20 cellular contexts compared by ENCODE assay signal in the genomic region with DNA sequence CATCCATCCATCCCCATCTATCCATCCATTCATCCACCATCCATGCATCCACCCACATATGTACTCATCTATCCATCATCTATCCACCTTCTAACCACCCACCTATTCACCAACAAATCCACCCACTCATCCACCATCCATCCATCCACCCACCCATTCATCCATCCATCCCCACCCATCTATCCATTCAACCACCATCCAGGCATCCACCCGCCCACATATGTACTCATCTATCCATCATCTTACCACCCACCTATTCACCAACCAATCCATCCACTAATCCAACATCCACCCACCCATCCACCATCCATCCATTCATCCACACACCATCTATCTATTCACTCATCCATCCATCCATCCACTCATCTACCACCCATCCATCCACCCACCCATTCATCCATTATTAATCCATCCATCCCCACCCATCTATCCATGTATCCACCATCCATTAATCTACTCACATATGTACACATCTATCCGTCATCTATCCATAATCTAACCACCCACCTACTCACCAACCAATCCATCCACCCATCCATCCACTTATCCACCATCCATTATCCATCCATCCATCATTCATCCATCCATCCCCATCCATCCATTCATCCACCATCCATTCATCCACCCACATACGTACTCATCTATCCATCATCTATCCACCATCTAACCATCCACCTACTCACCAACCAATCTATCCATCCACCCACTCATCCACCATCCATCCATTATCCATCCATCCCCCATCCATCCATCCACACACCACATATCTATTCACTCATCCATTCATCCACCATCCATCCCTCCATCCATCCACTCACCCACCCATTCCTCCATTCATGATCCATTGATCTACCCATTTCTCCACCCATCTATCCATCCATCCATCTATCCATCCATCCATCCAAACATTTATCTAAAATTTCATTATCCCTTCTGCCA.
DNase-seq lines count a peak whose midpoint lies in the region; ATAC-seq, FAIRE-seq and TF ChIP-seq lines count a peak whose summit lies in the region.
"Had no signal": no experiment of that assay in that cellular context is flagged by ENCODE, and none has a peak within 500 bp of the region (broad histone marks: within the 10 kb centered on the region; RNA-seq: fewer than 3 reads in every experiment).

No MANE protein-coding gene starts in this region.

- no peak overlapping the region for H3K27ac Mint-ChIP-seq in endodermal cell
- H3K27ac Mint-ChIP-seq in osteocyte (ENCODE audit: unreplicated experiment) = no peak overlapping the region
- H3K27ac Mint-ChIP-seq: CD4-positive, CD25-positive, alpha-beta regulatory T cell; CD8-positive, alpha-beta memory T cell; H9 had no signal

- H3K9me3 ChIP-seq in endodermal cell (ENCODE audit: control insufficient read depth, low read length) (no peaks in the 10 kb centered on the region), SJCRH30 (replicated peaks) (no peaks in the 10 kb centered on the region)
- H3K9me3 ChIP-seq: BE2C had no signal

- WGBS in endodermal cell (ENCODE audit: insufficient coverage in 1 of 2, insufficient read length in 1 of 2), 2 experiments = 92% methylated on average over 3 of the region's 3 CpGs

- peak; percentile 47 for FAIRE-seq in bronchial epithelial cell (lab: Jason Lieb, UNC)
- FAIRE-seq: A204.1, GM12878 had no signal

- H3K4me1 Mint-ChIP-seq in endodermal cell = peaks cover 11% of the 10 kb centered on the region
- no peaks in the 10 kb centered on the region for H3K4me1 Mint-ChIP-seq in osteocyte (ENCODE audit: unreplicated experiment)
- H3K4me1 Mint-ChIP-seq: CD4-positive, CD25-positive, alpha-beta regulatory T cell; CD8-positive, alpha-beta memory T cell had no signal

- H3K36me3 Mint-ChIP-seq in endodermal cell (ENCODE audit: low read depth) = no peaks in the 10 kb centered on the region
- no peaks in the 10 kb centered on the region for H3K36me3 Mint-ChIP-seq in osteocyte (ENCODE audit: unreplicated experiment)
- H3K36me3 Mint-ChIP-seq: CD4-positive, CD25-positive, alpha-beta regulatory T cell; CD8-positive, alpha-beta memory T cell had no signal

- H3K4me3 Mint-ChIP-seq in endodermal cell (no peak overlapping the region), osteocyte (ENCODE audit: unreplicated experiment) (no peak overlapping the region)
- H3K4me3 Mint-ChIP-seq: CD4-positive, CD25-positive, alpha-beta regulatory T cell; CD8-positive, alpha-beta memory T cell; H9 had no signal

- no peaks in the 10 kb centered on the region for H3K27me3 ChIP-seq in bronchial epithelial cell (ENCODE audit: control insufficient read depth, insufficient read depth, low read length)
- no peaks in the 10 kb centered on the region for H3K27me3 ChIP-seq in endodermal cell (ENCODE audit: control insufficient read depth, insufficient read depth, low read length, poor library complexity, severe bottlenecking)
- peaks cover 49% of the 10 kb centered on the region for H3K27me3 ChIP-seq in SJCRH30
- H3K27me3 ChIP-seq: BE2C had no signal

- DNase-seq in bronchial epithelial cell (ENCODE audit: low read depth) (no peak), endodermal cell (peak; percentile 5), osteocyte (ENCODE audit: extremely low spot score, unreplicated experiment) (peak; percentile 34), SJCRH30 (no peak)
- no peak for DNase-seq in stimulated activated CD4-positive, alpha-beta T cell treated with anti-CD3 and anti-CD28 coated beads, Interleukin-4, amount 100 ng/mL, for 1 hour
- DNase-seq: ACHN; BE2C; C1 segment of cervical spinal cord; CD4-positive, CD25-positive, alpha-beta regulatory T cell; DMS 273 treated with DMSO at 0.1 percent for 48 hours; DMS53; DND-41; EL; GOT3 had no signal

- H3K27me3 Mint-ChIP-seq in endodermal cell (ENCODE audit: insufficient read depth) (peaks cover 4% of the 10 kb centered on the region), osteocyte (ENCODE audit: unreplicated experiment) (no peaks in the 10 kb centered on the region)

- H3K36me3 ChIP-seq in bronchial epithelial cell (ENCODE audit: control insufficient read depth, insufficient read depth, low read length) (no peaks in the 10 kb centered on the region), endodermal cell (ENCODE audit: control insufficient read depth, insufficient read depth, low read length) (no peaks in the 10 kb centered on the region), SJCRH30 (no peaks in the 10 kb centered on the region)
- H3K36me3 ChIP-seq: BE2C had no signal

- TF ChIP-seq CTCF in bronchial epithelial cell (IDR thresholded peaks at IDR 0.05; ENCODE audit: insufficient read depth, low read length, severe bottlenecking) = no peak
- TF ChIP-seq CTCF in endodermal cell (conservative IDR thresholded peaks at IDR 0.05) = no peak
- no peak for TF ChIP-seq CTCF in osteocyte (IDR thresholded peaks at IDR 0.05)

- H3K4me3 ChIP-seq in bronchial epithelial cell (ENCODE audit: low read depth, low read length) (no peak overlapping the region), endodermal cell (ENCODE audit: low read length) (no peak overlapping the region), SJCRH30 (no peak overlapping the region)
- H3K4me3 ChIP-seq: GM12878 had no signal

- H3K27ac ChIP-seq in endodermal cell (ENCODE audit: low read depth, low read length) = no peak overlapping the region
- H3K27ac ChIP-seq in SJCRH30 = no peak overlapping the region
- H3K27ac ChIP-seq: HL-60 had no signal

- no peak overlapping the region for H3K9ac ChIP-seq in endodermal cell (ENCODE audit: extremely low read depth, low read length, poor library complexity, severe bottlenecking)

- ATAC-seq in HG03521 (IDR thresholded peaks at IDR 0.05; ENCODE audit: unreplicated experiment) = no peak
- ATAC-seq: GM12878 had no signal

- H3K9me3 Mint-ChIP-seq in endodermal cell (no peaks in the 10 kb centered on the region), osteocyte (ENCODE audit: unreplicated experiment) (no peaks in the 10 kb centered on the region)
- H3K9me3 Mint-ChIP-seq: CD8-positive, alpha-beta memory T cell; H9 had no signal

- H3K4me1 ChIP-seq in endodermal cell (ENCODE audit: control insufficient read depth, insufficient read depth, low read length) = no peaks in the 10 kb centered on the region
- H3K4me1 ChIP-seq in SJCRH30 = no peaks in the 10 kb centered on the region
- H3K4me1 ChIP-seq: BE2C had no signal

Comparison
In these comparisons a context has a peak if more than half of its experiments do, and no peak if none do; other contexts are left out.
1. DNase-seq: peak in endodermal cell (single experiment) and osteocyte (single experiment); none in bronchial epithelial cell (single experiment), SJCRH30 (0 of 2) and stimulated activated CD4-positive, alpha-beta T cell treated with anti-CD3 and anti-CD28 coated beads, Interleukin-4, amount 100 ng/mL, for 1 hour (single experiment).